1 cellular context compared by ENCODE assay signal in the genomic region with DNA sequence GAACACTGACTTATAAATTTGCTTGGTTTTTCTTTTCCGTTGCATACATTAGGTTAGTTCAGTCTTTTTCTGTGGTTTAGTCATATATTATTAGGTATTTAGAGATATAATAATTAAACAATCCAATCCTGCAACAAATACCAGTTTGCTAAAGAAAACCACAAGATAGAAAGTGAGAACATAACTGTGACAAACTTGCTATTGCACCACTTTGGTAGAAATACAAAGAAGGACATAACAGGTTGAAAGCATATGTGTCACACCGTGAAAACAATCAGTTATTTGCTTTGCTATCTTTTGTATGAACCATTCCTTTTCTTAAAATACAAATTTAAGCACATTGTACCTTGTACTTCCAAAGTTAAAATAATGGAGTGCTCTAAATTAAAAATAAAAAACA.
TF ChIP-seq lines count a peak whose summit lies in the region.

No MANE protein-coding gene starts in this region.

TF ChIP-seq in K562, 482 proteins besides CTCF, POLR2A, EP300 and RAD21:
- no peak for TF ChIP-seq KAT7 (CRISPR knock-in tag; IDR thresholded peaks at IDR 0.05; ENCODE audit: borderline replicate concordance)
- TF ChIP-seq ARHGAP35 (IDR thresholded peaks at IDR 0.05; ENCODE audit: partially characterized antibody), result no peak
- no peak for TF ChIP-seq ZNF75A (CRISPR knock-in tag; IDR thresholded peaks at IDR 0.05)
- no peak for TF ChIP-seq CHD2 (IDR thresholded peaks at IDR 0.05; ENCODE audit: low read depth, low read length)
- no peak for TF ChIP-seq PRPF4 (IDR thresholded peaks at IDR 0.05; ENCODE audit: insufficient read depth, low read depth, low read length, poor library complexity, severe bottlenecking)
- TF ChIP-seq BRD9 (IDR thresholded peaks at IDR 0.05; ENCODE audit: low read depth, partially characterized antibody), result no peak
- no peak for TF ChIP-seq SP1 (CRISPR knock-in tag; IDR thresholded peaks at IDR 0.05)
- no peak for TF ChIP-seq MAZ (CRISPR knock-in tag; conservative IDR thresholded peaks at IDR 0.05 in 1 of 2, IDR thresholded peaks at IDR 0.05 in 1 of 2)
- no peak for TF ChIP-seq NR2F6 (CRISPR knock-in tag; IDR thresholded peaks at IDR 0.05)
- TF ChIP-seq RHOXF2B (CRISPR knock-in tag; conservative IDR thresholded peaks at IDR 0.05), result no peak
- no peak for TF ChIP-seq ILK (tag; IDR thresholded peaks at IDR 0.05; ENCODE audit: borderline replicate concordance, low read depth)
- TF ChIP-seq NFATC3 (IDR thresholded peaks at IDR 0.05), result no peak
- TF ChIP-seq, protein P1, sequence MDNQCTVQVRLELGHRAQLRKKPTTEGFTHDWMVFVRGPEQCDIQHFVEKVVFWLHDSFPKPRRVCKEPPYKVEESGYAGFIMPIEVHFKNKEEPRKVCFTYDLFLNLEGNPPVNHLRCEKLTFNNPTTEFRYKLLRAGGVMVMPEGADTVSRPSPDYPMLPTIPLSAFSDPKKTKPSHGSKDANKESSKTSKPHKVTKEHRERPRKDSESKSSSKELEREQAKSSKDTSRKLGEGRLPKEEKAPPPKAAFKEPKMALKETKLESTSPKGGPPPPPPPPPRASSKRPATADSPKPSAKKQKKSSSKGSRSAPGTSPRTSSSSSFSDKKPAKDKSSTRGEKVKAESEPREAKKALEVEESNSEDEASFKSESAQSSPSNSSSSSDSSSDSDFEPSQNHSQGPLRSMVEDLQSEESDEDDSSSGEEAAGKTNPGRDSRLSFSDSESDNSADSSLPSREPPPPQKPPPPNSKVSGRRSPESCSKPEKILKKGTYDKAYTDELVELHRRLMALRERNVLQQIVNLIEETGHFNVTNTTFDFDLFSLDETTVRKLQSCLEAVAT (IDR thresholded peaks at IDR 0.05), result no peak
- TF ChIP-seq ZFP36 (IDR thresholded peaks at IDR 0.05; ENCODE audit: low read depth, low read length, partially characterized antibody), result no peak
- TF ChIP-seq, protein P2, sequence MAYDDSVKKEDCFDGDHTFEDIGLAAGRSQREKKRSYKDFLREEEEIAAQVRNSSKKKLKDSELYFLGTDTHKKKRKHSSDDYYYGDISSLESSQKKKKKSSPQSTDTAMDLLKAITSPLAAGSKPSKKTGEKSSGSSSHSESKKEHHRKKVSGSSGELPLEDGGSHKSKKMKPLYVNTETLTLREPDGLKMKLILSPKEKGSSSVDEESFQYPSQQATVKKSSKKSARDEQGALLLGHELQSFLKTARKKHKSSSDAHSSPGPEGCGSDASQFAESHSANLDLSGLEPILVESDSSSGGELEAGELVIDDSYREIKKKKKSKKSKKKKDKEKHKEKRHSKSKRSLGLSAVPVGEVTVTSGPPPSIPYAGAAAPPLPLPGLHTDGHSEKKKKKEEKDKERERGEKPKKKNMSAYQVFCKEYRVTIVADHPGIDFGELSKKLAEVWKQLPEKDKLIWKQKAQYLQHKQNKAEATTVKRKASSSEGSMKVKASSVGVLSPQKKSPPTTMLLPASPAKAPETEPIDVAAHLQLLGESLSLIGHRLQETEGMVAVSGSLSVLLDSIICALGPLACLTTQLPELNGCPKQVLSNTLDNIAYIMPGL (CRISPR knock-in tag; IDR thresholded peaks at IDR 0.05), result no peak
- TF ChIP-seq ZKSCAN8 (CRISPR knock-in tag; IDR thresholded peaks at IDR 0.05), result no peak
- TF ChIP-seq NFE2L1 (tag; IDR thresholded peaks at IDR 0.05; ENCODE audit: borderline replicate concordance, low read depth), result no peak
